In genomic region chr10:68871731-68872342, GRCh38 we compare ENCODE assay signal across 10 cellular contexts. TPM values are rescaled to one million over a fixed set of nuclear protein-coding genes. Genes with fewer than 3 reads are reported as not detected.
DNase-seq lines count a peak whose midpoint lies in the region; ATAC-seq, FAIRE-seq and TF ChIP-seq lines count a peak whose summit lies in the region.
"Had no signal": no experiment of that assay in that cellular context is flagged by ENCODE, and none has a peak within 500 bp of the region (broad histone marks: within the 10 kb centered on the region; RNA-seq: fewer than 3 reads in every experiment).

No MANE protein-coding gene starts in this region.

- H3K36me3 ChIP-seq in gastroesophageal sphincter = no peaks in the 10 kb centered on the region
- H3K36me3 ChIP-seq in skeletal muscle tissue (ENCODE audit: control insufficient read depth in 3 of 3, insufficient read depth in 3 of 3, low read length in 3 of 3) = no peaks in the 10 kb centered on the region
- H3K36me3 ChIP-seq: neutrophil had no signal

- DNase-seq in HK-2 (ENCODE audit: unreplicated experiment) = peak; percentile 43
- DNase-seq in NCI-H82 (lab: John Stamatoyannopoulos, UW) = peak; percentile 45
- DNase-seq in middle frontal gyrus (ENCODE audit: extremely low spot score, low spot score) = no peak
- DNase-seq in posterior vena cava (ENCODE audit: low spot score) = no peak
- DNase-seq in urothelium cell line (ENCODE audit: low spot score) = no peak
- DNase-seq: activated CD4-positive, alpha-beta T cell treated with anti-CD3 and anti-CD28 coated beads for 1 hour had no signal

- 7 to 15% methylated on average over 5 of the region's 5 CpGs for WGBS in gastroesophageal sphincter (ENCODE audit: low coverage in 1 of 2), 2 donors

- H3K27me3 ChIP-seq in gastroesophageal sphincter (no peaks in the 10 kb centered on the region), skeletal muscle tissue (ENCODE audit: control insufficient read depth in 3 of 3, insufficient read depth in 3 of 3, low read length in 3 of 3) (no peaks in the 10 kb centered on the region)
- H3K27me3 ChIP-seq: neutrophil had no signal

- no peak for FAIRE-seq in urothelium cell line (lab: Jason Lieb, UNC)

- TF ChIP-seq CTCF in gastroesophageal sphincter (IDR thresholded peaks at IDR 0.05) = no peak

- peak overlapping the region in 1 of 3 donors; percentile 35 for H3K9ac ChIP-seq in skeletal muscle tissue (ENCODE audit: low read depth in 1 of 3, low read length in 3 of 3)

- H3K4me3 ChIP-seq in gastroesophageal sphincter (no peak overlapping the region), skeletal muscle tissue (ENCODE audit: low read length in 3 of 3) (peak overlapping the region in 1 of 3 donors; percentile 9)

- TF ChIP-seq EP300 in gastroesophageal sphincter (IDR thresholded peaks at IDR 0.05) = no peak

- H3K4me1 ChIP-seq in gastroesophageal sphincter (peaks cover 0 to 47% (median 9%) of the 10 kb centered on the region in 3 donors), skeletal muscle tissue (ENCODE audit: control insufficient read depth in 3 of 3, insufficient read depth in 3 of 3, low read length in 3 of 3) (peaks cover 0 to 12% (median 5%) of the 10 kb centered on the region in 3 donors)

- ATAC-seq in gastroesophageal sphincter (peak; percentile 77), HG03175 (IDR thresholded peaks at IDR 0.05; ENCODE audit: unreplicated experiment) (no peak)

- intact Hi-C loops in posterior vena cava (cut with DNase I) = no loop called here

- H3K27ac ChIP-seq in gastroesophageal sphincter (peak overlapping the region; percentile 68 to 86 (median 81)), skeletal muscle tissue (ENCODE audit: low read depth, low read length) (peak overlapping the region; percentile 70)
- H3K27ac ChIP-seq: neutrophil had no signal

- H3K9me3 ChIP-seq in gastroesophageal sphincter (no peaks in the 10 kb centered on the region), skeletal muscle tissue (ENCODE audit: control insufficient read depth in 3 of 3, low read length in 3 of 3) (no peaks in the 10 kb centered on the region)
- H3K9me3 ChIP-seq: neutrophil had no signal

- TF ChIP-seq POLR2A in gastroesophageal sphincter (IDR thresholded peaks at IDR 0.05) = no peak

RNA-seq across cellular contexts. Expression of gene DDX50, which starts 29.3 kb away (rescaled TPM):
- 10 to 100 TPM; 43.5 to 57.6 (median 50.3) TPM for total RNA-seq in gastroesophageal sphincter
- 42.3 TPM for total RNA-seq in skeletal muscle tissue
- total RNA-seq in posterior vena cava = 10 to 100 TPM; 39.3 to 45.6 TPM

RNA-seq across cellular contexts. Expression of gene STOX1, which starts 44.5 kb away (rescaled TPM):
- total RNA-seq in gastroesophageal sphincter (10 to 100 TPM; 11.4 to 38.0 (median 15.4) TPM), skeletal muscle tissue (3.7 TPM), posterior vena cava (under 1 TPM; 0.24 to 0.32 TPM)

Comparison
In these comparisons a context has a peak if more than half of its experiments do, and no peak if none do; other contexts are left out.
1. DNase-seq: peak in HK-2 (single experiment) and NCI-H82 (single experiment); none in middle frontal gyrus (single experiment), posterior vena cava (single experiment) and urothelium cell line (single experiment).